In genomic region chr7:22613466-22613865, GRCh38 we compare ENCODE assay signal across 18 cellular contexts.
A peak's percentile ranks its signal among the peaks of the same experiment; 100 is the strongest.
DNase-seq lines count a peak whose midpoint lies in the region; ATAC-seq and TF ChIP-seq lines count a peak whose summit lies in the region.
"Had no signal": no experiment of that assay in that cellular context is flagged by ENCODE, and none has a peak within 500 bp of the region (broad histone marks: within the 10 kb centered on the region; RNA-seq: fewer than 3 reads in every experiment).

No MANE protein-coding gene starts in this region.

- H3K27ac ChIP-seq in GM23248 = no peak overlapping the region
- peak overlapping the region; percentile 78 for H3K27ac ChIP-seq in WERI-Rb-1
- no peak overlapping the region for H3K27ac ChIP-seq in OCI-LY7 (ENCODE audit: low read depth, low read length, poor library complexity, severe bottlenecking)
- H3K27ac ChIP-seq: C4-2B had no signal

- DNase-seq in AG09309 (ENCODE audit: low read depth) = peak; percentile 68
- peak; percentile 37 for DNase-seq in GM23248
- DNase-seq in WERI-Rb-1 = peak; percentile 33
- DNase-seq in myocyte (ENCODE audit: low read depth) = peak; percentile 53
- no peak for DNase-seq in dermis blood vessel endothelial cell
- no peak for DNase-seq in AML-193 (lab: John Stamatoyannopoulos, UW)
- DNase-seq in OCI-LY7 (ENCODE audit: low spot score) = no peak
- DNase-seq: 8988T, DMS79, NCI-H1105 treated with DMSO at 0.1 percent for 48 hours, NCI-H1694 treated with DMSO at 0.1 percent for 48 hours, NCI-H774, PC-3, RPMI8226, SIG-M5 had no signal

- H3K9me3 ChIP-seq in GM23248 (ENCODE audit: low read depth) (no peaks in the 10 kb centered on the region), WERI-Rb-1 (ENCODE audit: severe bottlenecking) (peaks cover 6% of the 10 kb centered on the region), OCI-LY7 (ENCODE audit: low read length) (peaks cover 10% of the 10 kb centered on the region; the same call in 1 of the 2 replicates)

- H3K4me3 ChIP-seq in AG09309 (ENCODE audit: control insufficient read depth, low read depth, low read length) (no peak overlapping the region), GM23248 (no peak overlapping the region), WERI-Rb-1 (ENCODE audit: low read depth, low read length) (no peak overlapping the region), OCI-LY7 (ENCODE audit: low read depth, low read length, poor library complexity, severe bottlenecking) (no peak overlapping the region)
- H3K4me3 ChIP-seq: K562 had no signal

- CTCF ChIA-PET in OCI-LY7 (lab: Charles Lee; ENCODE audit: unreplicated experiment) = interaction anchor here (0.6 kb wide), 1 partner anchor 27 kb away, joined by 4 read pairs; no protein-coding TSS in a partner anchor

- POLR2A ChIA-PET in OCI-LY7 (lab: Charles Lee) = no interaction called here

- 50 to 54% methylated on average over 2 of the region's 2 CpGs for WGBS in GM23248 (ENCODE audit: low coverage in 1 of 2, low lambda C conversion rate in 2 of 2, missing lambda C conversion rate in 2 of 2), 2 experiments

- intact Hi-C loops in OCI-LY7 (cut with micrococcal nuclease; ENCODE audit: unreplicated experiment) = no loop called here

- H3K4me1 ChIP-seq in GM23248 (ENCODE audit: insufficient read depth) (peaks cover 21% of the 10 kb centered on the region), OCI-LY7 (ENCODE audit: insufficient read depth, low read length, poor library complexity, severe bottlenecking) (no peaks in the 10 kb centered on the region)

- H3K79me2 ChIP-seq in GM23248 (ENCODE audit: insufficient read depth) = no peaks in the 10 kb centered on the region
- no peaks in the 10 kb centered on the region for H3K79me2 ChIP-seq in OCI-LY7 (ENCODE audit: insufficient read depth, low read depth, low read length)

- H3K4me2 ChIP-seq in GM23248 (ENCODE audit: unreplicated experiment) = no peak overlapping the region
- H3K4me2 ChIP-seq in OCI-LY7 (ENCODE audit: low read length) = no peak overlapping the region

- no peaks in the 10 kb centered on the region for H3K9me2 ChIP-seq in GM23248 (ENCODE audit: insufficient read depth)
- H3K9me2 ChIP-seq in OCI-LY7 (ENCODE audit: insufficient read depth, low read length) = no peaks in the 10 kb centered on the region

- H4K20me1 ChIP-seq in GM23248 (ENCODE audit: insufficient read depth) = no peaks in the 10 kb centered on the region
- H4K20me1 ChIP-seq in OCI-LY7 (ENCODE audit: insufficient read depth, low read length) = no peaks in the 10 kb centered on the region

- H3K36me3 ChIP-seq in GM23248 (ENCODE audit: low read depth) = no peaks in the 10 kb centered on the region
- H3K36me3 ChIP-seq in WERI-Rb-1 = no peaks in the 10 kb centered on the region
- H3K36me3 ChIP-seq in OCI-LY7 (ENCODE audit: insufficient read depth, low read length) = no peaks in the 10 kb centered on the region

- no peak overlapping the region for H2AFZ ChIP-seq in GM23248
- H2AFZ ChIP-seq in OCI-LY7 (ENCODE audit: low read length) = no peak overlapping the region

- no peak overlapping the region for H3K9ac ChIP-seq in GM23248

- ATAC-seq in GM21619 (IDR thresholded peaks at IDR 0.05; ENCODE audit: unreplicated experiment) = no peak
- ATAC-seq: K562, PC-3 had no signal

- no peaks in the 10 kb centered on the region for H3K27me3 ChIP-seq in GM23248 (replicated peaks; ENCODE audit: insufficient read depth)
- H3K27me3 ChIP-seq in WERI-Rb-1 (ENCODE audit: insufficient read depth, low read depth, severe bottlenecking) = no peaks in the 10 kb centered on the region

- TF ChIP-seq CTCF in AG09309 (IDR thresholded peaks at IDR 0.05; ENCODE audit: control insufficient read depth, insufficient read depth, low read depth, low read length, missing control alignments) = no peak
- no peak for TF ChIP-seq CTCF in WERI-Rb-1 (IDR thresholded peaks at IDR 0.05; ENCODE audit: low read depth, low read length)
- no peak for TF ChIP-seq CTCF in OCI-LY7 (conservative IDR thresholded peaks at IDR 0.05; ENCODE audit: low read length)

- 0 out of 2 replicates have a peak, but pooled peaks cover 4% of the 10 kb centered on the region for H3F3A ChIP-seq in GM23248 (ENCODE audit: insufficient read depth)

- in situ Hi-C loops in GM23248 (cut with MboI) = no loop called here

- BruUV-seq in OCI-LY7 (replicated peaks; lab: Mats Ljungman, UMichigan) = no TSS peak

Comparison
In these comparisons a context has a peak if more than half of its experiments do, and no peak if none do; other contexts are left out.
1. DNase-seq: peak in AG09309 (single experiment), GM23248 (single experiment), WERI-Rb-1 (single experiment) and myocyte (single experiment); none in dermis blood vessel endothelial cell (single experiment), AML-193 (0 of 2) and OCI-LY7 (single experiment).